7 cellular contexts compared by ENCODE assay signal in genomic region chr5:32444946-32445758, GRCh38. TPM values are rescaled to one million over a fixed set of nuclear protein-coding genes. Genes with fewer than 3 reads are reported as not detected.
DNase-seq lines count a peak whose midpoint lies in the region; ATAC-seq and TF ChIP-seq lines count a peak whose summit lies in the region.

No MANE protein-coding gene starts in this region.

- H3K27ac Mint-ChIP-seq in T-cell, result peak overlapping the region; percentile 36 to 75

- H3K9me3 ChIP-seq in HAP-1 (0 out of 2 replicates have a peak, but pooled peaks cover 2% of the 10 kb centered on the region), gastrocnemius medialis (no peaks in the 10 kb centered on the region)

- peaks cover 3% of the 10 kb centered on the region for H3K36me3 Mint-ChIP-seq in T-cell

- H3K9me3 Mint-ChIP-seq in T-cell, result no peaks in the 10 kb centered on the region

- H3K27me3 ChIP-seq in HAP-1 (ENCODE audit: low read depth) (no peaks in the 10 kb centered on the region), gastrocnemius medialis (no peaks in the 10 kb centered on the region)

- peak overlapping the region; percentile 81 to 94 (median 88) for H3K4me3 Mint-ChIP-seq in T-cell

- H3K36me3 ChIP-seq in HAP-1 (replicated peaks) (peaks cover 12% of the 10 kb centered on the region), gastrocnemius medialis (no peaks in the 10 kb centered on the region)

- no peak for DNase-seq in HAP-1 (ENCODE audit: low spot score in 2 of 2)
- no peak for DNase-seq in T-cell
- no peak for DNase-seq in fibroblast of villous mesenchyme (ENCODE audit: low read depth)
- DNase-seq in gastrocnemius medialis, result no peak
- no peak for DNase-seq in GM03348 (ENCODE audit: low spot score)

- peaks cover 33 to 40% (median 33%) of the 10 kb centered on the region in 3 donors for H3K4me1 Mint-ChIP-seq in T-cell

- intact Hi-C loops in gastrocnemius medialis (cut with DNase I; ENCODE audit: low total_unique reads), result loop anchor here (1.0 to 10.0 kb wide), 3 partner anchors 140 to 997 kb away; partner anchors contain the start of genes SUB1 and TARS1

- CTCF ChIA-PET in T-cell (lab: Charles Lee), result interaction anchor here (0.6 to 1.0 kb wide), 2 partner anchors 44 to 145 kb away, joined by 7 to 9 read pairs; no protein-coding TSS in a partner anchor

- no peaks in the 10 kb centered on the region for H3K27me3 Mint-ChIP-seq in T-cell

- peak overlapping the region; percentile 79 for H3K4me3 ChIP-seq in HAP-1
- peak overlapping the region; percentile 80 for H3K4me3 ChIP-seq in fibroblast of villous mesenchyme (ENCODE audit: low read depth, low read length)
- peak overlapping the region; percentile 68 to 88 (median 76) for H3K4me3 ChIP-seq in gastrocnemius medialis

- peak overlapping the region; percentile 89 to 97 (median 92) for H3K27ac ChIP-seq in gastrocnemius medialis

- in situ Hi-C loops in HAP-1 (cut with MboI; ENCODE audit: low sequenced_read_pairs), result no loop called here
- in situ Hi-C loops in gastrocnemius medialis (cut with MboI; ENCODE audit: low sequenced_read_pairs in 4 of 4), result loop anchor here in 2 of 4 donors (10.0 to 25.0 kb wide), 2 partner anchors 130 to 208 kb away; partner anchors contain the start of gene MTMR12 (in 1 of the 2)

- POLR2A ChIA-PET in T-cell (lab: Charles Lee), result interaction anchor here (0.6 to 1.1 kb wide), 3 partner anchors 10 to 281 kb away, joined by 3 to 5 read pairs (median 4); no protein-coding TSS in a partner anchor

- TF ChIP-seq POLR2A in gastrocnemius medialis (IDR thresholded peaks at IDR 0.05), result no peak

- peaks cover 24% of the 10 kb centered on the region for H3K4me1 ChIP-seq in HAP-1
- H3K4me1 ChIP-seq in gastrocnemius medialis, result peaks cover 26 to 32% of the 10 kb centered on the region in 2 donors

- ATAC-seq in T-cell (replicated peaks in 1 of 4) (no peak), gastrocnemius medialis (peak in 1 of 2 donors; percentile 22), HG03565 (IDR thresholded peaks at IDR 0.05; ENCODE audit: unreplicated experiment) (no peak), GM18858 (IDR thresholded peaks at IDR 0.05; ENCODE audit: unreplicated experiment) (no peak)

- TF ChIP-seq CTCF in fibroblast of villous mesenchyme (IDR thresholded peaks at IDR 0.05; ENCODE audit: insufficient read depth, low read depth, low read length) (no peak), gastrocnemius medialis (IDR thresholded peaks at IDR 0.05 in 4 of 5, conservative IDR thresholded peaks at IDR 0.05 in 1 of 5) (no peak)

RNA-seq across cellular contexts. Expression of gene ZFR, which starts 0.6 kb away (rescaled TPM):
- 10 to 100 TPM; 50.1 to 55.9 (median 54.2) TPM for total RNA-seq in T-cell
- total RNA-seq in fibroblast of villous mesenchyme, result 73.4 and 122 TPM in 2 replicates
- total RNA-seq in gastrocnemius medialis, result 100 to 1,000 TPM in 1 of 4 donors, 10 to 100 TPM in 3; 84.0 to 109 (median 89.4) TPM
